In genomic region chr6:25277401-25277800, GRCh38 we compare ENCODE assay signal across 28 cellular contexts. TPM values are rescaled to one million over a fixed set of nuclear protein-coding genes. Genes with fewer than 3 reads are reported as not detected.
DNase-seq lines count a peak whose midpoint lies in the region; ATAC-seq and TF ChIP-seq lines count a peak whose summit lies in the region.
"Had no signal": no experiment of that assay in that cellular context is flagged by ENCODE, and none has a peak within 500 bp of the region (broad histone marks: within the 10 kb centered on the region; RNA-seq: fewer than 3 reads in every experiment).

No MANE protein-coding gene starts in this region.

- intact Hi-C loops in PC-9 (cut with micrococcal nuclease; ENCODE audit: unreplicated experiment): no loop called here

- H3K36me3 ChIP-seq in GM23338 (ENCODE audit: insufficient read depth): no peaks in the 10 kb centered on the region
- no peaks in the 10 kb centered on the region for H3K36me3 ChIP-seq in PC-9 (ENCODE audit: low read depth)
- no peaks in the 10 kb centered on the region for H3K36me3 ChIP-seq in smooth muscle cell (ENCODE audit: low read depth)
- H3K36me3 ChIP-seq: colonic mucosa, sigmoid colon had no signal

- peak overlapping the region; percentile 84 for H3K4me2 ChIP-seq in GM23338
- H3K4me2 ChIP-seq in PC-9: peak overlapping the region; percentile 88; the same call in 1 of the 2 replicates
- H3K4me2 ChIP-seq in smooth muscle cell: peak overlapping the region; percentile 97

- CTCF ChIA-PET in PC-9 (lab: Charles Lee): interaction anchor here (0.7 kb wide), 1 partner anchor 1360 kb away, joined by 4 read pairs; no protein-coding TSS in a partner anchor

- DNase-seq in GM23338 (ENCODE audit: low spot score): no peak
- DNase-seq in PC-9: no peak
- peak; percentile 70 for DNase-seq in foreskin melanocyte
- no peak for DNase-seq in smooth muscle cell (lab: John Stamatoyannopoulos, UW; ENCODE audit: unreplicated experiment)
- DNase-seq in HPDE6-E6E7 (ENCODE audit: extremely low spot score): no peak
- no peak for DNase-seq in substantia nigra (lab: John Stamatoyannopoulos, UW)
- DNase-seq: activated CD4-positive, alpha-beta memory T cell treated with anti-CD3 and anti-CD28 coated beads for 36 hours; activated CD4-positive, CD25-positive, alpha-beta regulatory T cell treated with anti-CD3 and anti-CD28 coated beads, Interleukin-2, amount 50 U/mL, for 72 hours; activated naive CD4-positive, alpha-beta T cell treated with anti-CD3 and anti-CD28 coated beads, Interleukin-2, amount 50 U/mL, for 16 hours; Calu3; colonic mucosa; DND-41; effector memory CD8-positive, alpha-beta T cell; head of caudate nucleus; left ventricle myocardium superior; NCI-H1105 treated with DMSO at 0.1 percent for 48 hours; NCI-H2029; NCI-H510A treated with DMSO at 0.1 percent for 48 hours; nucleus accumbens; psoas muscle; sigmoid colon; stimulated activated CD4-positive, alpha-beta T cell treated with anti-CD3 and anti-CD28 coated beads, Interleukin-4, amount 100 ng/mL, for 24 hours; T-helper 2 cell; trophoblast cell had no signal

- H3K9me3 Mint-ChIP-seq in GM23338: no peaks in the 10 kb centered on the region
- H3K9me3 Mint-ChIP-seq: activated CD4-positive, alpha-beta memory T cell treated with anti-CD3 and anti-CD28 coated beads for 36 hours; activated T-helper 17 cell treated with anti-CD3 and anti-CD28 coated beads, Interleukin-2, amount 50 U/mL, for 72 hours; effector memory CD8-positive, alpha-beta T cell had no signal

- H4K20me1 ChIP-seq in GM23338 (replicated peaks; ENCODE audit: insufficient read depth) (no peaks in the 10 kb centered on the region), PC-9 (ENCODE audit: insufficient read depth) (no peaks in the 10 kb centered on the region), smooth muscle cell (ENCODE audit: low read depth) (no peaks in the 10 kb centered on the region)

- H3K4me1 ChIP-seq in GM23338 (ENCODE audit: insufficient read depth) (peaks cover 27% of the 10 kb centered on the region), PC-9 (replicated peaks; ENCODE audit: insufficient read depth) (peaks cover 21% of the 10 kb centered on the region), smooth muscle cell (ENCODE audit: low read depth) (peaks cover 8% of the 10 kb centered on the region)
- H3K4me1 ChIP-seq: colonic mucosa had no signal

- H3K9me2 ChIP-seq in GM23338 (ENCODE audit: insufficient read depth) (no peaks in the 10 kb centered on the region), PC-9 (ENCODE audit: insufficient read depth) (no peaks in the 10 kb centered on the region)

- H3K27ac Mint-ChIP-seq in GM23338: no peak overlapping the region
- H3K27ac Mint-ChIP-seq: activated CD4-positive, alpha-beta memory T cell treated with anti-CD3 and anti-CD28 coated beads for 36 hours; effector memory CD8-positive, alpha-beta T cell had no signal

- TF ChIP-seq CTCF in GM23338 (conservative IDR thresholded peaks at IDR 0.05; ENCODE audit: low read depth in 2 of 2) (no peak), PC-9 (conservative IDR thresholded peaks at IDR 0.05) (no peak), smooth muscle cell (IDR thresholded peaks at IDR 0.05; ENCODE audit: borderline replicate concordance, insufficient read depth, poor library complexity, severe bottlenecking) (no peak)

- ATAC-seq in GM23338 (no peak), HG03342 (IDR thresholded peaks at IDR 0.05; ENCODE audit: unreplicated experiment) (no peak)
- ATAC-seq: activated T-helper 17 cell treated with anti-CD3 and anti-CD28 coated beads, Interleukin-2, amount 50 U/mL, for 72 hours; effector memory CD8-positive, alpha-beta T cell; K562; left ventricle myocardium superior; psoas muscle; SK-N-SH treated with all-trans-retinoic acid at 6 μM for 48 hours had no signal

- no peak overlapping the region for H3K4me3 Mint-ChIP-seq in GM23338

- peaks cover 37% of the 10 kb centered on the region for H3K4me1 Mint-ChIP-seq in GM23338

- H3K27me3 Mint-ChIP-seq in GM23338 (ENCODE audit: insufficient read depth, low read depth, poor library complexity): peaks cover 15% of the 10 kb centered on the region

- no peak overlapping the region for H2AFZ ChIP-seq in GM23338
- H2AFZ ChIP-seq in PC-9: peak overlapping the region; percentile 96; the same call in 1 of the 2 replicates
- no peak overlapping the region for H2AFZ ChIP-seq in smooth muscle cell (ENCODE audit: low read depth)

- no peaks in the 10 kb centered on the region; the same call in 2 of the 3 replicates for H3K36me3 Mint-ChIP-seq in GM23338 (ENCODE audit: low read depth)
- H3K36me3 Mint-ChIP-seq: activated CD4-positive, alpha-beta memory T cell treated with anti-CD3 and anti-CD28 coated beads for 36 hours had no signal

- H3K9ac ChIP-seq in smooth muscle cell (ENCODE audit: low read depth): no peak overlapping the region

- H3K4me3 ChIP-seq in GM23338 (0 out of 2 replicates have a peak overlapping the region, but pooled peaks have one; percentile 92), PC-9 (no peak overlapping the region), smooth muscle cell (no peak overlapping the region)
- H3K4me3 ChIP-seq: K562, psoas muscle, sigmoid colon had no signal

- POLR2A ChIA-PET in PC-9 (lab: Charles Lee; ENCODE audit: unreplicated experiment): interaction anchor here (0.7 kb wide), 1 partner anchor 25 kb away, joined by 20 read pairs; no protein-coding TSS in a partner anchor

- no peaks in the 10 kb centered on the region for H3K9me3 ChIP-seq in PC-9 (ENCODE audit: insufficient read depth, low read depth)
- no peaks in the 10 kb centered on the region for H3K9me3 ChIP-seq in smooth muscle cell (replicated peaks; ENCODE audit: low read depth)
- H3K9me3 ChIP-seq: colonic mucosa, psoas muscle, sigmoid colon had no signal

- H3F3A ChIP-seq in GM23338 (replicated peaks; ENCODE audit: low read depth) (0 out of 2 replicates have a peak, but pooled peaks cover 6% of the 10 kb centered on the region), PC-9 (ENCODE audit: insufficient read depth, low read depth) (0 out of 2 replicates have a peak, but pooled peaks cover 6% of the 10 kb centered on the region), smooth muscle cell (ENCODE audit: low read depth) (no peaks in the 10 kb centered on the region)

- H3K27ac ChIP-seq in GM23338 (ENCODE audit: low read depth) (no peak overlapping the region), PC-9 (no peak overlapping the region), smooth muscle cell (ENCODE audit: low read depth) (no peak overlapping the region), substantia nigra (ENCODE audit: low read depth, low read length, poor library complexity, severe bottlenecking) (no peak overlapping the region)
- H3K27ac ChIP-seq: psoas muscle had no signal

- peaks cover 25% of the 10 kb centered on the region for H3K79me2 ChIP-seq in GM23338 (replicated peaks; ENCODE audit: insufficient read depth)
- peaks cover 22% of the 10 kb centered on the region for H3K79me2 ChIP-seq in PC-9 (ENCODE audit: low read depth)
- H3K79me2 ChIP-seq in smooth muscle cell (ENCODE audit: low read depth): no peaks in the 10 kb centered on the region

- H3K27me3 ChIP-seq in GM23338 (ENCODE audit: insufficient read depth) (no peaks in the 10 kb centered on the region), PC-9 (ENCODE audit: insufficient read depth, low read depth) (no peaks in the 10 kb centered on the region), smooth muscle cell (ENCODE audit: low read depth) (no peaks in the 10 kb centered on the region)
- H3K27me3 ChIP-seq: colonic mucosa had no signal

- BruUV-seq in PC-9 (replicated peaks; lab: Mats Ljungman, UMichigan): no TSS peak

TF ChIP-seq in GM23338, 12 proteins besides CTCF, POLR2A, EP300 and RAD21 (continues in another document):
- no peak for TF ChIP-seq JUNB (IDR thresholded peaks at IDR 0.05; ENCODE audit: unreplicated experiment)

RNA-seq across cellular contexts. Expression of gene CARMIL1, which starts 1.8 kb away (rescaled TPM):
- total RNA-seq in GM23338 (2014; rRNA removed; shearing (Covaris generic)): 38.2 and 43.2 TPM in 2 replicates
- polyA plus RNA-seq in GM23338 (2016; fragmentation: Nextera tagmentation; extraction: Ambion mirVana) (64.2 and 66.9 TPM in 2 replicates), smooth muscle cell (5.7 and 7.6 TPM in 2 replicates)
- total RNA-seq in PC-9 (2021) (25.7 and 33.1 TPM in 2 replicates), smooth muscle cell (24.1 and 31.1 TPM in 2 replicates)
